15 cellular contexts compared by ENCODE assay signal in genomic region chr15:57026016-57026602, GRCh38.
DNase-seq lines count a peak whose midpoint lies in the region; ATAC-seq and TF ChIP-seq lines count a peak whose summit lies in the region.
"Had no signal": no experiment of that assay in that cellular context is flagged by ENCODE, and none has a peak within 500 bp of the region (broad histone marks: within the 10 kb centered on the region; RNA-seq: fewer than 3 reads in every experiment).

No MANE protein-coding gene starts in this region.

- H3K27me3 ChIP-seq in dorsolateral prefrontal cortex, result no peaks in the 10 kb centered on the region
- no peaks in the 10 kb centered on the region for H3K27me3 ChIP-seq in left lung
- H3K27me3 ChIP-seq in left ventricle myocardium inferior (ENCODE audit: low read depth), result no peaks in the 10 kb centered on the region
- H3K27me3 ChIP-seq: ascending aorta had no signal

- DNase-seq in Calu3, result no peak
- DNase-seq in HFFc6, result no peak
- DNase-seq in dorsolateral prefrontal cortex, result no peak
- DNase-seq in progenitor cell of endocrine pancreas (ENCODE audit: low spot score, unreplicated experiment), result no peak
- DNase-seq in left lung, result no peak
- DNase-seq in left ventricle myocardium inferior, result no peak
- DNase-seq: activated CD4-positive, alpha-beta T cell treated with anti-CD3 and anti-CD28 coated beads for 36 hours; activated naive CD4-positive, alpha-beta T cell treated with Interleukin-2 at 50 U/mL for 16 hours; C1 segment of cervical spinal cord; DMS79 treated with DMSO at 0.1 percent for 48 hours; endodermal cell; NCI-H446 treated with DMSO at 0.1 percent for 48 hours had no signal

- ATAC-seq in left lung (no peak), HG02588 (IDR thresholded peaks at IDR 0.05; ENCODE audit: unreplicated experiment) (no peak)
- ATAC-seq: activated CD4-positive, alpha-beta T cell treated with anti-CD3 and anti-CD28 coated beads for 36 hours had no signal

- H3K9me3 ChIP-seq in left lung, result no peaks in the 10 kb centered on the region
- H3K9me3 ChIP-seq in left ventricle myocardium inferior (replicated peaks), result no peaks in the 10 kb centered on the region
- H3K9me3 ChIP-seq: ascending aorta had no signal

- CTCF ChIA-PET in Calu3 (lab: Charles Lee), result interaction anchor here (0.6 kb wide), 1 partner anchor 295 kb away, joined by 6 read pairs; no protein-coding TSS in a partner anchor

- no peak for TF ChIP-seq CTCF in Calu3 (IDR thresholded peaks at IDR 0.05; ENCODE audit: unreplicated experiment)
- TF ChIP-seq CTCF in HFFc6 (IDR thresholded peaks at IDR 0.05), result no peak
- TF ChIP-seq CTCF in dorsolateral prefrontal cortex (IDR thresholded peaks at IDR 0.05 in 54 of 56, conservative IDR thresholded peaks at IDR 0.05 in 2 of 56; ENCODE audit: low read depth in 1 of 56, partially characterized antibody in 56 of 56), result no peak
- no peak for TF ChIP-seq CTCF in progenitor cell of endocrine pancreas (IDR thresholded peaks at IDR 0.05; ENCODE audit: unreplicated experiment)
- no peak for TF ChIP-seq CTCF in left lung (IDR thresholded peaks at IDR 0.05)
- no peak for TF ChIP-seq CTCF in left ventricle myocardium inferior (IDR thresholded peaks at IDR 0.05; ENCODE audit: borderline replicate concordance)

- H3K4me3 Mint-ChIP-seq in Calu3 (ENCODE audit: low read depth, unreplicated experiment) (no peak overlapping the region), HFFc6 (no peak overlapping the region), progenitor cell of endocrine pancreas (ENCODE audit: low read depth) (no peak overlapping the region)
- H3K4me3 Mint-ChIP-seq: activated CD4-positive, alpha-beta T cell treated with anti-CD3 and anti-CD28 coated beads for 36 hours; endodermal cell had no signal

- H3K4me1 Mint-ChIP-seq in Calu3 (ENCODE audit: low read depth, unreplicated experiment) (peaks cover 29% of the 10 kb centered on the region), HFFc6 (ENCODE audit: low read depth) (peaks cover 32% of the 10 kb centered on the region), progenitor cell of endocrine pancreas (ENCODE audit: low read depth) (peaks cover 25% of the 10 kb centered on the region)

- intact Hi-C loops in Calu3 (cut with micrococcal nuclease; ENCODE audit: unreplicated experiment) (no loop called here), dorsolateral prefrontal cortex (cut with DNase I) (no loop called here), left lung (cut with DNase I) (no loop called here), left ventricle myocardium inferior (cut with micrococcal nuclease) (no loop called here)

- H3K36me3 ChIP-seq in left lung (no peaks in the 10 kb centered on the region), left ventricle myocardium inferior (no peaks in the 10 kb centered on the region)
- H3K36me3 ChIP-seq: ascending aorta had no signal

- H3K9me3 Mint-ChIP-seq in Calu3 (ENCODE audit: low read depth, unreplicated experiment), result peaks cover 2% of the 10 kb centered on the region
- no peaks in the 10 kb centered on the region for H3K9me3 Mint-ChIP-seq in HFFc6
- H3K9me3 Mint-ChIP-seq in progenitor cell of endocrine pancreas (ENCODE audit: low read depth), result peaks cover 14% of the 10 kb centered on the region

- no peaks in the 10 kb centered on the region for H3K27me3 Mint-ChIP-seq in Calu3 (ENCODE audit: unreplicated experiment)
- H3K27me3 Mint-ChIP-seq in HFFc6 (ENCODE audit: insufficient read depth), result no peaks in the 10 kb centered on the region
- H3K27me3 Mint-ChIP-seq in progenitor cell of endocrine pancreas, result no peaks in the 10 kb centered on the region
- H3K27me3 Mint-ChIP-seq: activated CD4-positive, alpha-beta T cell treated with anti-CD3 and anti-CD28 coated beads for 36 hours had no signal

- H3K27ac ChIP-seq in dorsolateral prefrontal cortex, result peak overlapping the region in 56 of 59 donors; percentile 2 to 97 (median 63)
- H3K27ac ChIP-seq in left lung, result no peak overlapping the region
- no peak overlapping the region for H3K27ac ChIP-seq in left ventricle myocardium inferior (replicated peaks)
- H3K27ac ChIP-seq: ascending aorta had no signal

- H3K4me1 ChIP-seq in left lung (peaks cover 0 to 25% of the 10 kb centered on the region in 2 donors), left ventricle myocardium inferior (peaks cover 34% of the 10 kb centered on the region)

- H3K4me3 ChIP-seq in dorsolateral prefrontal cortex (no peak overlapping the region), left lung (no peak overlapping the region), left ventricle myocardium inferior (no peak overlapping the region)
- H3K4me3 ChIP-seq: ascending aorta, skin epidermis had no signal

- H3K36me3 Mint-ChIP-seq in Calu3 (ENCODE audit: insufficient read depth, unreplicated experiment), result no peaks in the 10 kb centered on the region
- H3K36me3 Mint-ChIP-seq in HFFc6 (ENCODE audit: low read depth), result peaks cover 16% of the 10 kb centered on the region; the same call in 1 of the 2 replicates
- H3K36me3 Mint-ChIP-seq in progenitor cell of endocrine pancreas (ENCODE audit: insufficient read depth), result peaks cover 22% of the 10 kb centered on the region

- BruUV-seq in Calu3 (replicated peaks; lab: Mats Ljungman, UMichigan), result no TSS peak

- H3K27ac Mint-ChIP-seq in Calu3 (ENCODE audit: unreplicated experiment) (peak overlapping the region; percentile 67), HFFc6 (peak overlapping the region; percentile 46), progenitor cell of endocrine pancreas (peak overlapping the region; percentile 42)
- H3K27ac Mint-ChIP-seq: activated CD4-positive, alpha-beta T cell treated with anti-CD3 and anti-CD28 coated beads for 36 hours; endodermal cell had no signal

Comparison
In these comparisons a context has a peak if more than half of its experiments do, and no peak if none do; other contexts are left out.
1. H3K27ac ChIP-seq: peak in dorsolateral prefrontal cortex (56 of 59); none in left lung (0 of 2) and left ventricle myocardium inferior (single experiment).
2. Peak in every context shown above with its lines, with median percentiles within 50 percentile points of each other: H3K27ac Mint-ChIP-seq.